ENCODE assay signal across 25 cellular contexts in genomic region chr11:3129591-3130268, GRCh38. TPM values are rescaled to one million over a fixed set of nuclear protein-coding genes. Genes with fewer than 3 reads are reported as not detected.
DNase-seq lines count a peak whose midpoint lies in the region; ATAC-seq, FAIRE-seq and TF ChIP-seq lines count a peak whose summit lies in the region.
"Had no signal": no experiment of that assay in that cellular context is flagged by ENCODE, and none has a peak within 500 bp of the region (broad histone marks: within the 10 kb centered on the region; RNA-seq: fewer than 3 reads in every experiment).

No MANE protein-coding gene starts in this region.

- POLR2A ChIA-PET in HepG2 (lab: Yijun Ruan, JAX), result no interaction called here

- H3K23ac ChIP-seq in neuronal stem cell (ENCODE audit: low read depth, low read length, poor library complexity), result peak overlapping the region; percentile 31

- H3K27me3 ChIP-seq in right lobe of liver (no peaks in the 10 kb centered on the region), HepG2 (ENCODE audit: control insufficient read depth in 1 of 2, insufficient read depth in 2 of 2, low read length in 2 of 2) (peaks cover 10 to 57% of the 10 kb centered on the region in 2 experiments), neuronal stem cell (ENCODE audit: control insufficient read depth in 3 of 3, insufficient read depth in 3 of 3, low read depth in 1 of 3, low read length in 3 of 3) (no peaks in the 10 kb centered on the region)
- H3K27me3 ChIP-seq: BLaER1, body of pancreas, dorsolateral prefrontal cortex, gastrocnemius medialis, MG63, thyroid gland had no signal

- H4K91ac ChIP-seq in neuronal stem cell (ENCODE audit: low read depth, low read length, poor library complexity), result no peak overlapping the region

- H2BK5ac ChIP-seq in neuronal stem cell (ENCODE audit: low read length), result peak overlapping the region; percentile 82

- no peak overlapping the region for H3K4me2 ChIP-seq in HepG2 (ENCODE audit: low read depth, low read length)
- no peak overlapping the region for H3K4me2 ChIP-seq in neuronal stem cell (ENCODE audit: insufficient read depth, low read length, poor library complexity, severe bottlenecking)
- H3K4me2 ChIP-seq: BLaER1 had no signal

- WGBS in right lobe of liver (ENCODE audit: insufficient coverage, low coverage, low lambda C conversion rate, missing lambda C conversion rate), result 49% methylated on average over 4 of the region's 21 CpGs
- 40% methylated on average over 6 of the region's 21 CpGs for WGBS in HepG2 (ENCODE audit: low lambda C conversion rate)
- no CpG with 5 or more reads among the region's 21 CpGs for WGBS in neuronal stem cell (ENCODE audit: extremely low coverage in 2 of 2, insufficient read length in 2 of 2, insufficient replicate concordance in 1 of 2), 2 donors

- CTCF ChIA-PET in HepG2 (lab: Yijun Ruan, JAX; ENCODE audit: low intra/inter-chr PET ratio, low total read pairs), result no interaction called here

- intact Hi-C loops in right lobe of liver (cut with DNase I) (no loop called here), HepG2 (cut with micrococcal nuclease; ENCODE audit: unreplicated experiment) (no loop called here), left cardiac atrium (cut with DNase I) (loop anchor here in 1 of 2 donors (5.0 kb wide), 1 partner anchor 33 kb away; no protein-coding TSS in a partner anchor)

- TF ChIP-seq POLR2A in right lobe of liver (IDR thresholded peaks at IDR 0.05), result no peak
- no peak for TF ChIP-seq POLR2A in HepG2 (IDR thresholded peaks at IDR 0.05; ENCODE audit: insufficient read depth in 1 of 2, low read depth in 2 of 2, low read length in 2 of 2)

- no peak overlapping the region for H2BK120ac ChIP-seq in neuronal stem cell (ENCODE audit: low read depth, low read length)

- BruUV-seq in HepG2 (replicated peaks; lab: Mats Ljungman, UMichigan), result no TSS peak

- no peak overlapping the region for H3K27ac ChIP-seq in right lobe of liver
- no peak overlapping the region for H3K27ac ChIP-seq in HepG2 (ENCODE audit: extremely low read length, insufficient read depth, low read length)
- H3K27ac ChIP-seq in neuronal stem cell (replicated peaks; ENCODE audit: low read length), result no peak overlapping the region
- H3K27ac ChIP-seq: BLaER1, gastrocnemius medialis, thyroid gland had no signal

- in situ Hi-C loops in HepG2 (cut with HindIII; ENCODE audit: extremely low pct_ligation_motif_present, low pct_unique_long_range_greater_than_20kb), result no loop called here

- peak overlapping the region; percentile 82 for H3K14ac ChIP-seq in neuronal stem cell (ENCODE audit: low read length)

- no peak for TF ChIP-seq CTCF in right lobe of liver (IDR thresholded peaks at IDR 0.05)
- TF ChIP-seq CTCF in HepG2 (CRISPR knock-in tag; IDR thresholded peaks at IDR 0.05), result no peak

- H3K36me3 ChIP-seq in right lobe of liver (no peaks in the 10 kb centered on the region), HepG2 (replicated peaks in 1 of 2; ENCODE audit: control insufficient read depth in 1 of 2, insufficient read depth in 2 of 2, low read length in 2 of 2) (no peaks in the 10 kb centered on the region), neuronal stem cell (replicated peaks in 1 of 2; ENCODE audit: control insufficient read depth in 2 of 2, insufficient read depth in 2 of 2, low read length in 2 of 2) (peaks cover 2 to 16% of the 10 kb centered on the region in 2 donors)
- H3K36me3 ChIP-seq: gastrocnemius medialis, MG63, thyroid gland had no signal

- H3K4me1 ChIP-seq in right lobe of liver (no peaks in the 10 kb centered on the region), HepG2 (ENCODE audit: insufficient read depth, low read length) (no peaks in the 10 kb centered on the region), neuronal stem cell (ENCODE audit: control insufficient read depth in 2 of 2, insufficient read depth in 1 of 2, low read depth in 1 of 2, low read length in 2 of 2) (peaks cover 0 to under 1% of the 10 kb centered on the region in 2 donors)
- H3K4me1 ChIP-seq: Caco-2 had no signal

- H3K9ac ChIP-seq in HepG2 (ENCODE audit: insufficient read depth, low read depth, low read length) (no peak overlapping the region), neuronal stem cell (ENCODE audit: low read depth, low read length, poor library complexity) (peak overlapping the region; percentile 30)
- H3K9ac ChIP-seq: BLaER1 had no signal

- no peak overlapping the region for H2BK12ac ChIP-seq in neuronal stem cell (ENCODE audit: low read length)

- no peaks in the 10 kb centered on the region for H3K9me3 ChIP-seq in right lobe of liver
- no peaks in the 10 kb centered on the region for H3K9me3 ChIP-seq in HepG2 (ENCODE audit: low read length)
- no peaks in the 10 kb centered on the region for H3K9me3 ChIP-seq in neuronal stem cell (replicated peaks in 1 of 2; ENCODE audit: control insufficient read depth in 2 of 2, insufficient read depth in 1 of 2, low read depth in 1 of 2, low read length in 2 of 2)
- H3K9me3 ChIP-seq: BLaER1, body of pancreas, Caco-2, gastrocnemius medialis, MG63, thyroid gland had no signal

- no peak overlapping the region for H2BK15ac ChIP-seq in neuronal stem cell (ENCODE audit: low read length)

- FAIRE-seq in HepG2 (lab: Jason Lieb, UNC), result no peak

- TF ChIP-seq EP300 in HepG2 (IDR thresholded peaks at IDR 0.05; ENCODE audit: low read depth in 2 of 2, low read length in 2 of 2) (no peak), HepG2 (CRISPR knock-in tag; IDR thresholded peaks at IDR 0.05; ENCODE audit: borderline replicate concordance) (no peak)

- TF ChIP-seq RAD21 in HepG2 (CRISPR knock-in tag; IDR thresholded peaks at IDR 0.05), result no peak

- peak overlapping the region; percentile 28 for H3K18ac ChIP-seq in neuronal stem cell (ENCODE audit: low read length)

- H3K79me1 ChIP-seq in neuronal stem cell (ENCODE audit: low read depth, low read length), result peaks cover 13% of the 10 kb centered on the region

- H3K4me3 ChIP-seq in right lobe of liver (no peak overlapping the region), HepG2 (replicated peaks in 1 of 3; ENCODE audit: insufficient read depth in 1 of 3, low read depth in 2 of 3, low read length in 3 of 3) (no peak overlapping the region), neuronal stem cell (ENCODE audit: low read length in 2 of 2) (no peak overlapping the region)
- H3K4me3 ChIP-seq: BLaER1, body of pancreas, dorsolateral prefrontal cortex, gastrocnemius medialis, lung, MG63, thyroid gland had no signal

- no peak for ATAC-seq in right lobe of liver
- no peak for ATAC-seq in HepG2
- ATAC-seq in left cardiac atrium, result no peak
- no peak for ATAC-seq in GM18909 (IDR thresholded peaks at IDR 0.05; ENCODE audit: poor library complexity, unreplicated experiment)
- no peak for ATAC-seq in GM21423 (IDR thresholded peaks at IDR 0.05; ENCODE audit: unreplicated experiment)
- ATAC-seq: activated CD8-positive, alpha-beta T cell treated with anti-CD3 and anti-CD28 coated beads for 36 hours; gastrocnemius medialis; stimulated activated naive CD8-positive, alpha-beta T cell treated with anti-CD3 and anti-CD28 coated beads, Interleukin-15, amount 100 ng/mL, for 72 hours had no signal

- DNase-seq in right lobe of liver (peak in 2 of 3 donors; percentile 13 to 29), HepG2 (ENCODE audit: low spot score) (no peak), left cardiac atrium (peak; percentile 19), neuronal stem cell (ENCODE audit: low spot score) (no peak), T-helper 1 cell (no peak)
- DNase-seq: activated CD4-positive, alpha-beta T cell treated with anti-CD3 and anti-CD28 coated beads for 1 hour; activated CD8-positive, alpha-beta T cell treated with anti-CD3 and anti-CD28 coated beads for 36 hours; Caco-2; GF-D8; H9; hippocampal formation; KBM-7; NCI-H2081 treated with DMSO at 0.1 percent for 48 hours; NCI-H748 treated with DMSO at 0.1 percent for 48 hours; stimulated activated CD8-positive, alpha-beta memory T cell treated with anti-CD3 and anti-CD28 coated beads, Interleukin-4, amount 100 ng/mL, for 48 hours; stimulated activated naive CD8-positive, alpha-beta T cell treated with anti-CD3 and anti-CD28 coated beads, Interleukin-15, amount 100 ng/mL, for 72 hours had no signal

- H2AFZ ChIP-seq in HepG2 (ENCODE audit: low read length) (no peak overlapping the region), neuronal stem cell (ENCODE audit: low read length) (no peak overlapping the region)

- H4K20me1 ChIP-seq in HepG2 (ENCODE audit: insufficient read depth, low read length), result no peaks in the 10 kb centered on the region

- no peaks in the 10 kb centered on the region for H3K79me2 ChIP-seq in HepG2 (ENCODE audit: insufficient read depth, low read length)

- H3K4ac ChIP-seq in neuronal stem cell (ENCODE audit: low read length), result no peak overlapping the region

- H4K8ac ChIP-seq in neuronal stem cell (ENCODE audit: low read depth, low read length), result no peak overlapping the region

- peak overlapping the region; percentile 56 for H2AK5ac ChIP-seq in neuronal stem cell (ENCODE audit: low read depth, low read length)

RNA-seq across cellular contexts. Expression of gene OSBPL5, which starts 35.4 kb away (rescaled TPM):
- total RNA-seq in right lobe of liver (1 to 10 TPM; 2.2 to 6.3 (median 3.4) TPM), HepG2 (2016; rRNA removed; fragmentation: Illumina TruSeq; extraction: Trizol) (not detected in 2 replicates), left cardiac atrium (10 to 100 TPM; 17.3 to 21.0 TPM)
- 0.26 TPM in 1 of 2 replicates, not detected in the other for total RNA-seq in HepG2 (2016; cell fraction: cytosol; rRNA removed; fragmentation: Illumina TruSeq; extraction: Trizol; ENCODE audit: low read depth)
- total RNA-seq in HepG2 (2016; cell fraction: insoluble cytoplasmic fraction; rRNA removed; fragmentation: Illumina TruSeq; extraction: Trizol), result not detected in 2 replicates
- not detected in 2 replicates for total RNA-seq in HepG2 (2016; cell fraction: membrane; rRNA removed; fragmentation: Illumina TruSeq; extraction: Trizol)
- total RNA-seq in HepG2 (2016; cell fraction: nucleus; rRNA removed; fragmentation: Illumina TruSeq; extraction: Trizol), result not detected in 2 replicates
- polyA plus RNA-seq in HepG2 (2011; rRNA removed), result not detected in 2 replicates
- not detected in 2 replicates for polyA plus RNA-seq in HepG2 (2011; cell fraction: cytosol; rRNA removed)
- 0.34 TPM in 1 of 2 replicates, not detected in the other for polyA plus RNA-seq in HepG2 (2011; cell fraction: nucleus; rRNA removed)
- not detected in 2 replicates for polyA plus RNA-seq in HepG2 (2012)
- polyA plus RNA-seq in HepG2 (2016; cell fraction: cytosol; fragmentation: Illumina TruSeq; extraction: Trizol; ENCODE audit: low read depth), result not detected in 2 replicates
- polyA plus RNA-seq in HepG2 (2016; cell fraction: insoluble cytoplasmic fraction; fragmentation: Illumina TruSeq; extraction: Trizol; ENCODE audit: low read depth), result not detected in 2 replicates
- not detected in 2 replicates for polyA plus RNA-seq in HepG2 (2016; cell fraction: membrane; fragmentation: Illumina TruSeq; extraction: Trizol; ENCODE audit: low read depth)
- polyA plus RNA-seq in HepG2 (2016; cell fraction: nucleus; fragmentation: Illumina TruSeq; extraction: Trizol; ENCODE audit: insufficient read depth, low read depth), result not detected in 2 replicates
- polyA minus RNA-seq in HepG2 (2011; rRNA and poly(A)+ RNA removed; ENCODE audit: low replicate concordance), result 41.3 TPM in 1 of 2 replicates, not detected in the other
- 0.40 and 0.97 TPM in 2 replicates for polyA minus RNA-seq in HepG2 (2011; cell fraction: cytosol; rRNA and poly(A)+ RNA removed)
- polyA minus RNA-seq in HepG2 (2011; cell fraction: nucleus; rRNA and poly(A)+ RNA removed), result not detected in 2 replicates
- 9.5 TPM for polyA plus RNA-seq in neuronal stem cell (2013, experiment 1 of 2)
- polyA plus RNA-seq in neuronal stem cell (2013, experiment 2 of 2), result 9.7 TPM

Comparison
In these comparisons a context has a peak if more than half of its experiments do, and no peak if none do; other contexts are left out.
1. DNase-seq: peak in right lobe of liver (2 of 3) and left cardiac atrium (single experiment); none in HepG2 (single experiment), neuronal stem cell (single experiment) and T-helper 1 cell (0 of 5).